ENCODE assay signal across 8 cellular contexts in genomic region chr14:51328089-51328941, GRCh38.
A peak's percentile ranks its signal among the peaks of the same experiment; 100 is the strongest.
DNase-seq lines count a peak whose midpoint lies in the region; ATAC-seq and TF ChIP-seq lines count a peak whose summit lies in the region.

No MANE protein-coding gene starts in this region.

- H3K36me3 Mint-ChIP-seq in neural progenitor cell (no peaks in the 10 kb centered on the region), CD14-positive monocyte (no peaks in the 10 kb centered on the region)

- H3K4me1 Mint-ChIP-seq in neural progenitor cell, result peaks cover 19% of the 10 kb centered on the region
- no peaks in the 10 kb centered on the region for H3K4me1 Mint-ChIP-seq in CD14-positive monocyte

- H3K9ac ChIP-seq in neural progenitor cell, result no peak overlapping the region

- no peak overlapping the region for H3K4me2 ChIP-seq in neural progenitor cell

- H4K20me1 ChIP-seq in neural progenitor cell (ENCODE audit: low read depth), result no peaks in the 10 kb centered on the region

- no peaks in the 10 kb centered on the region for H3K9me3 ChIP-seq in neural progenitor cell (ENCODE audit: low read depth)

- H3K36me3 ChIP-seq in neural progenitor cell, result no peaks in the 10 kb centered on the region

- no peak overlapping the region for H3K27ac ChIP-seq in neural progenitor cell

- no peaks in the 10 kb centered on the region for H3K79me2 ChIP-seq in neural progenitor cell (ENCODE audit: low read depth)

- peak overlapping the region; percentile 69 for H2AFZ ChIP-seq in neural progenitor cell (replicated peaks)

- H3K4me3 ChIP-seq in cardiac fibroblast (replicated peaks in 1 of 2; ENCODE audit: low read depth in 2 of 2, low read length in 2 of 2), result peak overlapping the region in 1 of 2 donors; percentile 15
- no peak overlapping the region for H3K4me3 ChIP-seq in neural progenitor cell

- no peak overlapping the region for H3K4me3 Mint-ChIP-seq in neural progenitor cell
- H3K4me3 Mint-ChIP-seq in CD14-positive monocyte, result peak overlapping the region in 1 of 2 donors; percentile 8

- H3K27me3 Mint-ChIP-seq in neural progenitor cell (ENCODE audit: insufficient read depth, low read depth), result peaks cover 4% of the 10 kb centered on the region
- peaks cover 3 to 9% (median 5%) of the 10 kb centered on the region in 3 donors for H3K27me3 Mint-ChIP-seq in CD14-positive monocyte (ENCODE audit: low read depth in 3 of 3)

- no peak for TF ChIP-seq CTCF in cardiac fibroblast (IDR thresholded peaks at IDR 0.05; ENCODE audit: low read depth, low read length)
- TF ChIP-seq CTCF in neural progenitor cell (IDR thresholded peaks at IDR 0.05), result no peak
- no peak for TF ChIP-seq CTCF in CD14-positive monocyte (IDR thresholded peaks at IDR 0.05)

- DNase-seq in activated naive CD4-positive, alpha-beta T cell treated with Interleukin-2 at 50 U/mL for 16 hours, result peak; percentile 21
- DNase-seq in activated naive CD4-positive, alpha-beta T cell (lab: John Stamatoyannopoulos, UW), result no peak
- DNase-seq in cardiac fibroblast (ENCODE audit: low read depth in 2 of 2) (peak; percentile 44 to 76), neural progenitor cell (ENCODE audit: low spot score) (no peak), NCI-H345 (lab: John Stamatoyannopoulos, UW) (no peak), inferior parietal cortex (ENCODE audit: extremely low spot score) (no peak), CD14-positive monocyte (ENCODE audit: low spot score) (no peak)

- H3K27ac Mint-ChIP-seq in neural progenitor cell (no peak overlapping the region), CD14-positive monocyte (no peak overlapping the region)

- no peaks in the 10 kb centered on the region for H3K27me3 ChIP-seq in neural progenitor cell

- H3K9me3 Mint-ChIP-seq in neural progenitor cell, result no peaks in the 10 kb centered on the region
- peaks cover 0 to 3% (median 0%) of the 10 kb centered on the region in 7 donors for H3K9me3 Mint-ChIP-seq in CD14-positive monocyte

- peaks cover 6% of the 10 kb centered on the region for H3K4me1 ChIP-seq in neural progenitor cell

- no peaks in the 10 kb centered on the region for H3F3A ChIP-seq in neural progenitor cell (ENCODE audit: low read depth)

- ATAC-seq in HG03342 (IDR thresholded peaks at IDR 0.05; ENCODE audit: unreplicated experiment), result no peak

- intact Hi-C loops in CD14-positive monocyte (cut with micrococcal nuclease), result no loop called here

Comparison
In these comparisons a context has a peak if more than half of its experiments do, and no peak if none do; other contexts are left out.
1. DNase-seq: peak in activated naive CD4-positive, alpha-beta T cell treated with Interleukin-2 at 50 U/mL for 16 hours (single experiment) and cardiac fibroblast (2 of 2); none in activated naive CD4-positive, alpha-beta T cell (0 of 4), neural progenitor cell (single experiment), NCI-H345 (single experiment), inferior parietal cortex (single experiment) and CD14-positive monocyte (single experiment).